ENCODE assay signal across 15 cellular contexts in the genomic region with DNA sequence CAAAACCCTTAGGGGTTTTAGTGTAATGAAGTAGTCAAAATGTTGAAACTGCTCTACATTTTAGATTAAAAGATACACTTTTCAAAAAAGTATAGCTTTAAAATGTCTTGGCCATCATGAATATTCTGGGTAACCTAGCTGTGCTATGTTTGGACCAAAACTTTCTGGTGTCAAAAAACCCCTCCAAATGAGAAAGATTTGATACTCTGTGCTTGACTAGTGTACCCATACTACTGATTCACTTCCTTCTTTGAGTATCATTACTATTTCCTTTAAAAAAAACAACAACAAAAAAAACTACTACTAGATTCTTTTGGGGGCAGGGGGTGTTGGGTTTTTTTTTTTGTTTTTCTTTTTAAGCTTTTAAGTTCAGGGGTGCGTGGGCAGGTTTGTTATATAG. TPM values are rescaled to one million over a fixed set of nuclear protein-coding genes. Genes with fewer than 3 reads are reported as not detected.
A peak's percentile ranks its signal among the peaks of the same experiment; 100 is the strongest.
DNase-seq lines count a peak whose midpoint lies in the region; ATAC-seq and TF ChIP-seq lines count a peak whose summit lies in the region.
"Had no signal": no experiment of that assay in that cellular context is flagged by ENCODE, and none has a peak within 500 bp of the region (broad histone marks: within the 10 kb centered on the region; RNA-seq: fewer than 3 reads in every experiment).

No MANE protein-coding gene starts in this region.

- no peak overlapping the region for H3K4me3 Mint-ChIP-seq in activated CD4-positive, alpha-beta T cell treated with anti-CD3 and anti-CD28 coated beads, Interleukin-2, amount 10 ng/mL, durations not matched to agents 7 days and 5 days
- peak overlapping the region in 1 of 4 donors; percentile 42 for H3K4me3 Mint-ChIP-seq in IgD-negative memory B cell
- H3K4me3 Mint-ChIP-seq in dendritic cell treated with granulocyte-macrophage colony-stimulating factor and Interleukin-4, amounts not matched to agents 40 ng/mL and 50 ng/mL, for 4 days = no peak overlapping the region
- H3K4me3 Mint-ChIP-seq in stimulated activated memory B cell treated with anti-CD40 and anti-IgM and Interleukin-4, amounts not matched to agents 10 μg/mL and 1 μg/mL and 100 μg/mL, for 72 hours = no peak overlapping the region
- H3K4me3 Mint-ChIP-seq: H9 had no signal

- intact Hi-C loops in dendritic cell treated with granulocyte-macrophage colony-stimulating factor and Interleukin-4, amounts not matched to agents 40 ng/mL and 50 ng/mL, for 4 days (cut with micrococcal nuclease) = no loop called here
- intact Hi-C loops in mucosa of descending colon (cut with DNase I, micrococcal nuclease) = no loop called here

- no peak for DNase-seq in activated CD4-positive, alpha-beta T cell treated with anti-CD3 and anti-CD28 coated beads, Interleukin-2, amount 10 ng/mL, durations not matched to agents 7 days and 5 days
- DNase-seq in activated CD4-positive, alpha-beta T cell treated with anti-CD3 and anti-CD28 coated beads, Interleukin-2, amount 50 U/mL, for 48 hours = no peak
- no peak for DNase-seq in NCI-H1930 (lab: John Stamatoyannopoulos, UW)
- no peak for DNase-seq in mucosa of descending colon
- DNase-seq in NCI-H226 = no peak
- DNase-seq: DMS79 treated with DMSO at 0.1 percent for 48 hours; effector CD8-positive, alpha-beta T cell; H9; NCI-H1092 treated with DMSO at 0.1 percent for 48 hours; NCI-H446 treated with DMSO at 0.1 percent for 48 hours; T1000 had no signal

- H3K27me3 Mint-ChIP-seq in activated CD4-positive, alpha-beta T cell treated with anti-CD3 and anti-CD28 coated beads, Interleukin-2, amount 10 ng/mL, durations not matched to agents 7 days and 5 days = no peaks in the 10 kb centered on the region
- H3K27me3 Mint-ChIP-seq in IgD-negative memory B cell = no peaks in the 10 kb centered on the region
- no peaks in the 10 kb centered on the region for H3K27me3 Mint-ChIP-seq in dendritic cell treated with granulocyte-macrophage colony-stimulating factor and Interleukin-4, amounts not matched to agents 40 ng/mL and 50 ng/mL, for 4 days
- H3K27me3 Mint-ChIP-seq in stimulated activated memory B cell treated with anti-CD40 and anti-IgM and Interleukin-4, amounts not matched to agents 10 μg/mL and 1 μg/mL and 100 μg/mL, for 72 hours = no peaks in the 10 kb centered on the region

- POLR2A ChIA-PET in activated CD4-positive, alpha-beta T cell treated with anti-CD3 and anti-CD28 coated beads, Interleukin-2, amount 10 ng/mL, durations not matched to agents 7 days and 5 days (lab: Charles Lee) = no interaction called here

- no peak overlapping the region for H3K4me3 ChIP-seq in mucosa of descending colon
- H3K4me3 ChIP-seq: skin epidermis had no signal

- H3K4me1 ChIP-seq in mucosa of descending colon (ENCODE audit: low read depth) = peaks cover 69% of the 10 kb centered on the region

- H3K27ac Mint-ChIP-seq in activated CD4-positive, alpha-beta T cell treated with anti-CD3 and anti-CD28 coated beads, Interleukin-2, amount 10 ng/mL, durations not matched to agents 7 days and 5 days = peak overlapping the region; percentile 57
- H3K27ac Mint-ChIP-seq in IgD-negative memory B cell = peak overlapping the region; percentile 21 to 71 (median 53)
- peak overlapping the region; percentile 60 for H3K27ac Mint-ChIP-seq in dendritic cell treated with granulocyte-macrophage colony-stimulating factor and Interleukin-4, amounts not matched to agents 40 ng/mL and 50 ng/mL, for 4 days
- peak overlapping the region; percentile 80 for H3K27ac Mint-ChIP-seq in stimulated activated memory B cell treated with anti-CD40 and anti-IgM and Interleukin-4, amounts not matched to agents 10 μg/mL and 1 μg/mL and 100 μg/mL, for 72 hours

- TF ChIP-seq CTCF in mucosa of descending colon (IDR thresholded peaks at IDR 0.05) = no peak

- H3K9me3 ChIP-seq in mucosa of descending colon = no peaks in the 10 kb centered on the region

- CTCF ChIA-PET in activated CD4-positive, alpha-beta T cell treated with anti-CD3 and anti-CD28 coated beads, Interleukin-2, amount 10 ng/mL, durations not matched to agents 7 days and 5 days (lab: Charles Lee) = interaction anchor here (1.0 to 1.7 kb wide), 8 partner anchors 10 to 191 kb away, joined by 3 to 6 read pairs (median 3); no protein-coding TSS in a partner anchor

- no peaks in the 10 kb centered on the region for H3K9me3 Mint-ChIP-seq in activated CD4-positive, alpha-beta T cell treated with anti-CD3 and anti-CD28 coated beads, Interleukin-2, amount 10 ng/mL, durations not matched to agents 7 days and 5 days
- no peaks in the 10 kb centered on the region for H3K9me3 Mint-ChIP-seq in IgD-negative memory B cell
- H3K9me3 Mint-ChIP-seq in dendritic cell treated with granulocyte-macrophage colony-stimulating factor and Interleukin-4, amounts not matched to agents 40 ng/mL and 50 ng/mL, for 4 days = no peaks in the 10 kb centered on the region
- H3K9me3 Mint-ChIP-seq in stimulated activated memory B cell treated with anti-CD40 and anti-IgM and Interleukin-4, amounts not matched to agents 10 μg/mL and 1 μg/mL and 100 μg/mL, for 72 hours = no peaks in the 10 kb centered on the region
- H3K9me3 Mint-ChIP-seq: H9 had no signal

- H3K36me3 Mint-ChIP-seq in activated CD4-positive, alpha-beta T cell treated with anti-CD3 and anti-CD28 coated beads, Interleukin-2, amount 10 ng/mL, durations not matched to agents 7 days and 5 days (ENCODE audit: low read depth) = peaks cover 40% of the 10 kb centered on the region
- peaks cover 5% of the 10 kb centered on the region for H3K36me3 Mint-ChIP-seq in IgD-negative memory B cell
- peaks cover 82% of the 10 kb centered on the region for H3K36me3 Mint-ChIP-seq in dendritic cell treated with granulocyte-macrophage colony-stimulating factor and Interleukin-4, amounts not matched to agents 40 ng/mL and 50 ng/mL, for 4 days (ENCODE audit: low read depth)
- peaks cover 28% of the 10 kb centered on the region for H3K36me3 Mint-ChIP-seq in stimulated activated memory B cell treated with anti-CD40 and anti-IgM and Interleukin-4, amounts not matched to agents 10 μg/mL and 1 μg/mL and 100 μg/mL, for 72 hours

- ATAC-seq in stimulated activated memory B cell treated with anti-CD40 and anti-IgM and Interleukin-4, amounts not matched to agents 10 μg/mL and 1 μg/mL and 100 μg/mL, for 72 hours = no peak
- no peak for ATAC-seq in mucosa of descending colon

- no peaks in the 10 kb centered on the region for H3K36me3 ChIP-seq in mucosa of descending colon (ENCODE audit: low read depth)

- peaks cover 24% of the 10 kb centered on the region for H3K4me1 Mint-ChIP-seq in activated CD4-positive, alpha-beta T cell treated with anti-CD3 and anti-CD28 coated beads, Interleukin-2, amount 10 ng/mL, durations not matched to agents 7 days and 5 days
- peaks cover 43 to 51% (median 46%) of the 10 kb centered on the region in 3 donors for H3K4me1 Mint-ChIP-seq in IgD-negative memory B cell
- H3K4me1 Mint-ChIP-seq in dendritic cell treated with granulocyte-macrophage colony-stimulating factor and Interleukin-4, amounts not matched to agents 40 ng/mL and 50 ng/mL, for 4 days (ENCODE audit: low read depth) = peaks cover 28% of the 10 kb centered on the region
- H3K4me1 Mint-ChIP-seq in stimulated activated memory B cell treated with anti-CD40 and anti-IgM and Interleukin-4, amounts not matched to agents 10 μg/mL and 1 μg/mL and 100 μg/mL, for 72 hours = peaks cover 50% of the 10 kb centered on the region
- H3K4me1 Mint-ChIP-seq: H9 had no signal

RNA-seq across cellular contexts. Expression of a gene that starts 37.3 kb away (rescaled TPM):
- 10 to 100 TPM; 20.5 to 22.9 TPM for total RNA-seq in activated CD4-positive, alpha-beta T cell treated with anti-CD3 and anti-CD28 coated beads, Interleukin-2, amount 10 ng/mL, durations not matched to agents 7 days and 5 days
- polyA plus RNA-seq in IgD-negative memory B cell = 18.4 TPM
- 10 to 100 TPM; 17.0 to 20.4 (median 20.2) TPM for total RNA-seq in mucosa of descending colon

RNA-seq across cellular contexts. Expression of a gene that starts 37.5 kb away (rescaled TPM):
- total RNA-seq in activated CD4-positive, alpha-beta T cell treated with anti-CD3 and anti-CD28 coated beads, Interleukin-2, amount 10 ng/mL, durations not matched to agents 7 days and 5 days = 100 to 1,000 TPM; 194 to 213 TPM
- 35.5 TPM for polyA plus RNA-seq in IgD-negative memory B cell
- 100 to 1,000 TPM; 257 to 361 (median 266) TPM for total RNA-seq in mucosa of descending colon

RNA-seq across cellular contexts. Expression of a gene that starts 50.2 kb away (rescaled TPM):
- 100 to 1,000 TPM; 135 to 140 TPM for total RNA-seq in activated CD4-positive, alpha-beta T cell treated with anti-CD3 and anti-CD28 coated beads, Interleukin-2, amount 10 ng/mL, durations not matched to agents 7 days and 5 days
- polyA plus RNA-seq in IgD-negative memory B cell = 27.8 TPM
- 100 to 1,000 TPM; 264 to 306 (median 286) TPM for total RNA-seq in mucosa of descending colon
